8 cellular contexts compared by ENCODE assay signal in genomic region chr12:75977952-75978671, GRCh38. TPM values are rescaled to one million over a fixed set of nuclear protein-coding genes. Genes with fewer than 3 reads are reported as not detected.
DNase-seq lines count a peak whose midpoint lies in the region; ATAC-seq and TF ChIP-seq lines count a peak whose summit lies in the region.

No MANE protein-coding gene starts in this region.

- ATAC-seq in GM19324 (IDR thresholded peaks at IDR 0.05; ENCODE audit: low FRiP score, unreplicated experiment): peak; percentile 93
- peak; percentile 98 for ATAC-seq in HG03432 (IDR thresholded peaks at IDR 0.05; ENCODE audit: unreplicated experiment)
- ATAC-seq in upper lobe of right lung: peak; percentile 96

- H3K4me1 ChIP-seq in upper lobe of right lung: peaks cover 70% of the 10 kb centered on the region

- DNase-seq in AG08396 (ENCODE audit: low spot score) (peak; percentile 86), SIG-M5 treated with dmso at 0.1 percent for 504 hours (lab: John Stamatoyannopoulos, UW; ENCODE audit: unreplicated experiment) (peak; percentile 99), glomerular visceral epithelial cell (ENCODE audit: extremely low spot score) (peak; percentile 97), putamen (ENCODE audit: low spot score) (peak; percentile 75), upper lobe of right lung (no peak)
- DNase-seq in activated naive CD4-positive, alpha-beta T cell treated with Interleukin-2 at 50 U/mL for 16 hours: peak; percentile 80

- H3K36me3 ChIP-seq in upper lobe of right lung: no peaks in the 10 kb centered on the region

- intact Hi-C loops in upper lobe of right lung (cut with DNase I): no loop called here

- H3K9me3 ChIP-seq in upper lobe of right lung: no peaks in the 10 kb centered on the region

- peak overlapping the region; percentile 80 for H3K27ac ChIP-seq in upper lobe of right lung

- TF ChIP-seq CTCF in upper lobe of right lung (IDR thresholded peaks at IDR 0.05): no peak

- H3K27me3 ChIP-seq in upper lobe of right lung: no peaks in the 10 kb centered on the region

- no peak overlapping the region for H3K4me3 ChIP-seq in upper lobe of right lung

RNA-seq across cellular contexts. Expression of gene PHLDA1, which starts 53.5 kb away (rescaled TPM):
- 16.2 TPM for total RNA-seq in upper lobe of right lung
